In the genomic region with DNA sequence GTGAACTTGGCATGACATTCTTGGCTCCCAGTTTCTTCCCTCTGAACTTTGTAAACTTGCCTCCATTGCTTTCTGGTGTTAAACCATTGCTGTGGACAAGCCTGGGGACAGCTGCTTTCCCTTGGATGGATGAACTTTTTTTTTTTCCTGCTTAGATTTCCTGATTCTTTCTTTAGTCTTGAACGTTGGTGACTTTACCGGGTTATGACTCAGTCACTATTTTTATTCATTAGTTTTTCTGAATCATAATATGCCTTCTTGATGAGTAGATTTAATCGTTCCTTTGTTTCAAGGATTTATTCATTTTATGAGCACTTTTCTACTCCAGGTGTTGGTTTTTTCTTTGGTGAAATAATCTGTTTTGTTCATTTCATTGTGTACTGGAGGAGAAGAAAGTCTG, we compare ENCODE assay signal across 32 cellular contexts.
DNase-seq lines count a peak whose midpoint lies in the region; ATAC-seq and TF ChIP-seq lines count a peak whose summit lies in the region.
"Had no signal": no experiment of that assay in that cellular context is flagged by ENCODE, and none has a peak within 500 bp of the region (broad histone marks: within the 10 kb centered on the region; RNA-seq: fewer than 3 reads in every experiment).

No MANE protein-coding gene starts in this region.

- H4K5ac ChIP-seq in mesendoderm (ENCODE audit: low read length): no peak overlapping the region

- peaks cover 9% of the 10 kb centered on the region for H3K36me3 ChIP-seq in RWPE2 (ENCODE audit: low read depth)
- H3K36me3 ChIP-seq in mesendoderm (ENCODE audit: control insufficient read depth, insufficient read depth, low read length): no peaks in the 10 kb centered on the region
- H3K36me3 ChIP-seq in MM.1S (replicated peaks; ENCODE audit: insufficient read depth, low read length): no peaks in the 10 kb centered on the region
- H3K36me3 ChIP-seq: gastrocnemius medialis, thyroid gland, vagina had no signal

- no peak overlapping the region for H2BK5ac ChIP-seq in mesendoderm (ENCODE audit: low read length)

- no peak for TF ChIP-seq CTCF in RWPE2 (IDR thresholded peaks at IDR 0.05; ENCODE audit: poor library complexity, severe bottlenecking)
- no peak for TF ChIP-seq CTCF in fibroblast of the aortic adventitia (IDR thresholded peaks at IDR 0.05; ENCODE audit: insufficient read depth, low read length)
- TF ChIP-seq CTCF in MM.1S (IDR thresholded peaks at IDR 0.05; ENCODE audit: low read length): no peak

- H3K79me2 ChIP-seq in mesendoderm (ENCODE audit: control insufficient read depth, insufficient read depth, low read length) (no peaks in the 10 kb centered on the region), MM.1S (ENCODE audit: low read length) (no peaks in the 10 kb centered on the region)

- H3K27me3 ChIP-seq in RWPE2 (ENCODE audit: insufficient read depth, poor library complexity, severe bottlenecking) (no peaks in the 10 kb centered on the region), mesendoderm (ENCODE audit: insufficient read depth, low read length, poor library complexity) (no peaks in the 10 kb centered on the region), MM.1S (replicated peaks; ENCODE audit: insufficient read depth, low read length) (peaks cover 34% of the 10 kb centered on the region)
- H3K27me3 ChIP-seq: brain microvascular endothelial cell, gastrocnemius medialis, SJSA1, thyroid gland, vagina had no signal

- ATAC-seq in RWPE2 (ENCODE audit: low read depth): peak; percentile 31; the same call in 2 of the 3 replicates
- ATAC-seq: activated CD4-positive, CD25-positive, alpha-beta regulatory T cell treated with anti-CD3 and anti-CD28 coated beads, Interleukin-2, amount 50 U/mL, for 24 hours; CD8-positive, alpha-beta T cell; gastrocnemius medialis; HCT116; HepG2; left ventricle myocardium superior; natural killer cell; Panc1; stimulated activated naive CD8-positive, alpha-beta T cell treated with anti-CD3 and anti-CD28 coated beads, Interleukin-15, amount 100 ng/mL, for 72 hours had no signal

- H2AFZ ChIP-seq in MM.1S (ENCODE audit: low read length): no peak overlapping the region

- no peaks in the 10 kb centered on the region for H3F3A ChIP-seq in MM.1S (ENCODE audit: insufficient read depth, low read length)

- no peak overlapping the region for H2BK120ac ChIP-seq in mesendoderm (ENCODE audit: low read depth, low read length)

- H3K4me3 ChIP-seq in RWPE2 (ENCODE audit: severe bottlenecking) (no peak overlapping the region), fibroblast of the aortic adventitia (ENCODE audit: low read depth, low read length) (no peak overlapping the region), mesendoderm (ENCODE audit: low read length) (no peak overlapping the region), MM.1S (ENCODE audit: low read length) (no peak overlapping the region)
- H3K4me3 ChIP-seq: gastrocnemius medialis, SJSA1, thyroid gland, vagina had no signal

- peak; percentile 76 for DNase-seq in NCI-H1694 treated with DMSO at 0.1 percent for 48 hours (lab: John Stamatoyannopoulos, UW)
- no peak for DNase-seq in NCI-H1694 (lab: John Stamatoyannopoulos, UW)
- DNase-seq in RWPE2 (ENCODE audit: low spot score): no peak
- DNase-seq in fibroblast of the aortic adventitia (ENCODE audit: low read depth): peak; percentile 41
- peak; percentile 9 for DNase-seq in stromal cell of bone marrow (ENCODE audit: low read depth)
- no peak for DNase-seq in hippocampal formation (lab: John Stamatoyannopoulos, UW)
- DNase-seq in mesendoderm: no peak
- DNase-seq in MM.1S: no peak
- DNase-seq: activated CD4-positive, alpha-beta T cell treated with anti-CD3 and anti-CD28 coated beads, Interleukin-2, amount 50 U/mL, for 48 hours; activated naive CD4-positive, alpha-beta T cell treated with anti-CD3 and anti-CD28 coated beads for 36 hours; brain microvascular endothelial cell; CD8-positive, alpha-beta T cell; effector CD8-positive, alpha-beta T cell; erythroblast; gastrocnemius medialis; Kasumi-1; left ventricle myocardium superior; natural killer cell; NCI-H1092; NCI-H1930; NCI-H526; small intestine; stimulated activated naive CD8-positive, alpha-beta T cell treated with anti-CD3 and anti-CD28 coated beads, Interleukin-15, amount 100 ng/mL, for 72 hours; T-helper 1 cell; thyroid gland had no signal

- H3K9me3 ChIP-seq in RWPE2 (ENCODE audit: severe bottlenecking): peaks cover 4% of the 10 kb centered on the region
- no peaks in the 10 kb centered on the region for H3K9me3 ChIP-seq in MM.1S (replicated peaks; ENCODE audit: insufficient read depth, low read length)
- H3K9me3 ChIP-seq: gastrocnemius medialis, SJSA1, thyroid gland, vagina had no signal

- H3K4me1 ChIP-seq in RWPE2 (ENCODE audit: insufficient read depth, poor library complexity, severe bottlenecking): peaks cover 5% of the 10 kb centered on the region
- no peaks in the 10 kb centered on the region for H3K4me1 ChIP-seq in mesendoderm (ENCODE audit: control insufficient read depth, low read depth, low read length)
- H3K4me1 ChIP-seq in MM.1S (ENCODE audit: low read length): no peaks in the 10 kb centered on the region
- H3K4me1 ChIP-seq: gastrocnemius medialis, thyroid gland, vagina had no signal

- no peak overlapping the region for H2AK5ac ChIP-seq in mesendoderm (ENCODE audit: low read length)

- H3K4me2 ChIP-seq in mesendoderm (ENCODE audit: low read length) (no peak overlapping the region), MM.1S (ENCODE audit: low read depth, low read length) (no peak overlapping the region)

- H3K9ac ChIP-seq in mesendoderm (ENCODE audit: low read length) (no peak overlapping the region), MM.1S (ENCODE audit: low read length) (no peak overlapping the region)

- no peaks in the 10 kb centered on the region for H3K79me1 ChIP-seq in mesendoderm (ENCODE audit: low read length)

- no peak overlapping the region for H3K18ac ChIP-seq in mesendoderm (ENCODE audit: low read length)

- no peak overlapping the region for H3K56ac ChIP-seq in mesendoderm (ENCODE audit: low read length)

- no peaks in the 10 kb centered on the region for H4K20me1 ChIP-seq in MM.1S (ENCODE audit: insufficient read depth, low read length)

- no peaks in the 10 kb centered on the region for H3K9me2 ChIP-seq in MM.1S (replicated peaks; ENCODE audit: insufficient read depth, low read length)

- H3K4ac ChIP-seq in mesendoderm (ENCODE audit: low read depth, low read length): no peak overlapping the region

- WGBS in mesendoderm (ENCODE audit: extremely low coverage, insufficient coverage, low lambda C conversion rate): no CpG with 5 or more reads among the region's 3 CpGs

- H4K8ac ChIP-seq in mesendoderm (ENCODE audit: low read depth, low read length): no peak overlapping the region

- no peak overlapping the region for H3K23ac ChIP-seq in mesendoderm (ENCODE audit: low read length)

- no peak overlapping the region for H3K27ac ChIP-seq in RWPE2 (ENCODE audit: poor library complexity, severe bottlenecking)
- no peak overlapping the region for H3K27ac ChIP-seq in mesendoderm (ENCODE audit: low read depth, low read length)
- H3K27ac ChIP-seq in MM.1S (ENCODE audit: low read length): no peak overlapping the region
- H3K27ac ChIP-seq: 22Rv1, brain microvascular endothelial cell, gastrocnemius medialis, SJSA1, thyroid gland, vagina had no signal

- no peak overlapping the region for H2BK15ac ChIP-seq in mesendoderm (replicated peaks; ENCODE audit: low read depth)

Comparison
In these comparisons a context has a peak if more than half of its experiments do, and no peak if none do; other contexts are left out.
1. DNase-seq: peak in NCI-H1694 treated with DMSO at 0.1 percent for 48 hours (single experiment), fibroblast of the aortic adventitia (single experiment) and stromal cell of bone marrow (single experiment); none in NCI-H1694 (single experiment), RWPE2 (single experiment), hippocampal formation (0 of 2), mesendoderm (single experiment) and MM.1S (single experiment).